8 cellular contexts compared by ENCODE assay signal in genomic region chr1:179142889-179143299, GRCh38.
DNase-seq lines count a peak whose midpoint lies in the region; ATAC-seq and TF ChIP-seq lines count a peak whose summit lies in the region.

No MANE protein-coding gene starts in this region.

- H2BK120ac ChIP-seq in trophoblast cell (ENCODE audit: insufficient read depth, low read length, poor library complexity): no peak overlapping the region

- H3K79me1 ChIP-seq in trophoblast cell (ENCODE audit: low read length): no peaks in the 10 kb centered on the region

- H3K4me3 ChIP-seq in epithelial cell of esophagus (ENCODE audit: low read length) (peak overlapping the region; percentile 63), trophoblast cell (ENCODE audit: low read depth, low read length) (no peak overlapping the region)

- H2AK5ac ChIP-seq in trophoblast cell (ENCODE audit: low read length): no peak overlapping the region

- H3K27ac ChIP-seq in RWPE1 (peak overlapping the region; percentile 99; the same call in 1 of the 2 replicates), trophoblast cell (ENCODE audit: low read depth, low read length) (peak overlapping the region; percentile 17)

- H4K8ac ChIP-seq in trophoblast cell (ENCODE audit: low read depth, low read length): no peak overlapping the region

- WGBS in trophoblast cell (ENCODE audit: extremely low coverage, insufficient coverage, insufficient read length): no CpG with 5 or more reads among the region's 2 CpGs

- H3K23ac ChIP-seq in trophoblast cell (ENCODE audit: low read length): no peak overlapping the region

- no peak overlapping the region for H2BK5ac ChIP-seq in trophoblast cell (ENCODE audit: low read depth, low read length, poor library complexity)

- no peak overlapping the region for H4K12ac ChIP-seq in trophoblast cell (ENCODE audit: low read depth, low read length)

- no peak overlapping the region for H3K14ac ChIP-seq in trophoblast cell (ENCODE audit: low read length)

- no peak overlapping the region for H2BK12ac ChIP-seq in trophoblast cell (ENCODE audit: low read length)

- H4K91ac ChIP-seq in trophoblast cell (ENCODE audit: low read depth, low read length): no peak overlapping the region

- ATAC-seq in GM21529 (IDR thresholded peaks at IDR 0.05; ENCODE audit: unreplicated experiment): no peak
- no peak for ATAC-seq in GM21367 (IDR thresholded peaks at IDR 0.05; ENCODE audit: unreplicated experiment)

- H3K9ac ChIP-seq in trophoblast cell (ENCODE audit: low read length): no peak overlapping the region

- H3K4me2 ChIP-seq in trophoblast cell (ENCODE audit: low read length): peak overlapping the region; percentile 19

- CTCF ChIA-PET in RWPE1 (lab: Yijun Ruan, JAX): no interaction called here

- no peak for TF ChIP-seq CTCF in RWPE1 (conservative IDR thresholded peaks at IDR 0.05; ENCODE audit: low read depth)
- no peak for TF ChIP-seq CTCF in epithelial cell of esophagus (IDR thresholded peaks at IDR 0.05; ENCODE audit: insufficient read depth, low read depth, low read length, missing control alignments)

- POLR2A ChIA-PET in RWPE1 (lab: Yijun Ruan, JAX; ENCODE audit: low non-redundant PET): no interaction called here

- H3K79me2 ChIP-seq in trophoblast cell (ENCODE audit: control insufficient read depth, insufficient read depth, low read length, poor library complexity): no peaks in the 10 kb centered on the region

- DNase-seq in GM04504 (ENCODE audit: low read depth) (peak; percentile 94), RWPE1 (ENCODE audit: low spot score) (peak; percentile 81), epithelial cell of esophagus (ENCODE audit: low read depth) (peak; percentile 96), trophoblast cell (peak; percentile 81 to 98), T-helper 9 cell (no peak), NCI-H510A treated with DMSO at 0.1 percent for 48 hours (lab: John Stamatoyannopoulos, UW) (no peak)

- H3K18ac ChIP-seq in trophoblast cell (ENCODE audit: low read length): no peak overlapping the region

- no peaks in the 10 kb centered on the region for H3K9me3 ChIP-seq in trophoblast cell (ENCODE audit: insufficient read depth, low read depth, low read length)

- H3K36me3 ChIP-seq in trophoblast cell (ENCODE audit: control insufficient read depth in 1 of 2, insufficient read depth in 2 of 2, low read length in 2 of 2): peaks cover 0 to 4% of the 10 kb centered on the region in 2 experiments

- no peaks in the 10 kb centered on the region for H3K27me3 ChIP-seq in trophoblast cell (ENCODE audit: insufficient read depth, low read length)

- peaks cover 0 to 4% of the 10 kb centered on the region in 2 experiments for H3K4me1 ChIP-seq in trophoblast cell (ENCODE audit: control insufficient read depth in 1 of 2, insufficient read depth in 2 of 2, low read length in 2 of 2)

- no peak overlapping the region for H2AFZ ChIP-seq in trophoblast cell (ENCODE audit: insufficient read depth, low read length, poor library complexity)

- no peak overlapping the region for H3K4ac ChIP-seq in trophoblast cell (ENCODE audit: low read depth, low read length)

Comparison
In these comparisons a context has a peak if more than half of its experiments do, and no peak if none do; other contexts are left out.
1. DNase-seq: peak in GM04504 (single experiment), RWPE1 (single experiment), epithelial cell of esophagus (single experiment) and trophoblast cell (2 of 2); none in T-helper 9 cell (single experiment) and NCI-H510A treated with DMSO at 0.1 percent for 48 hours (single experiment).